In the genomic region with DNA sequence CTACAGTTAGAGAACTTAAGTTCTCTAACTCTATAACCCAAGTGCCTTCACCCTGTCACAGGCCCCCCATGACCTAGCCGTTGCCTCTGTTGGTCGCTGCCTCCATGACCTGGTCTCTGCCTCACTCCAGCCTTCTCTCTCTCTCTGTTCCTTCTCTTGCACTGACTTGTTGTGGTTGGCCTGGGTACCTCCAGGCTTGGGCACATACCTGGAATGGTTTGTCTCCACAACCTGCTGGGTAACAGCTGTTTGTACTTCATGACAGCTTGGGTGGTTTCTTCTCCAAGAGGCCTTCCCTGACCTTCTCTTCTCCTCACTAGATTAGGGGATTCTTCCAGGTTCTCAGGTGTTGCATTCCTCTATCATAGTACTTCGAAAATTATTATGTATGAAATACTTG, we compare ENCODE assay signal across 21 cellular contexts.
"Had no signal": no experiment of that assay in that cellular context is flagged by ENCODE, and none has a peak within 500 bp of the region (broad histone marks: within the 10 kb centered on the region; RNA-seq: fewer than 3 reads in every experiment).

No MANE protein-coding gene starts in this region.

- H3K4me3 Mint-ChIP-seq: naive thymus-derived CD8-positive, alpha-beta T cell had no signal

- H3K27ac ChIP-seq: colonic mucosa, gastroesophageal sphincter, hepatocyte, right atrium auricular region, sigmoid colon, stomach, transverse colon had no signal

- H3K36me3 ChIP-seq: colonic mucosa, gastroesophageal sphincter, right atrium auricular region, sigmoid colon, stomach, transverse colon had no signal

- H3K36me3 Mint-ChIP-seq: naive thymus-derived CD8-positive, alpha-beta T cell had no signal

- H3K4me1 Mint-ChIP-seq: naive thymus-derived CD8-positive, alpha-beta T cell had no signal

- H3K9me3 ChIP-seq: colonic mucosa, gastroesophageal sphincter, right atrium auricular region, sigmoid colon, stomach, transverse colon had no signal

- H3K27ac Mint-ChIP-seq: naive thymus-derived CD8-positive, alpha-beta T cell had no signal

- ATAC-seq: esophagus mucosa; gastroesophageal sphincter; left colon; left ventricle myocardium superior; naive thymus-derived CD8-positive, alpha-beta T cell had no signal

- DNase-seq: colonic mucosa; effector CD8-positive, alpha-beta T cell; foreskin fibroblast; head of caudate nucleus; left colon; left ventricle myocardium superior; naive thymus-derived CD8-positive, alpha-beta T cell; posterior cingulate gyrus; sigmoid colon; stimulated activated CD4-positive, alpha-beta T cell treated with anti-CD3 and anti-CD28 coated beads, Interleukin-2, amount 100 ng/mL, for 24 hours; stimulated activated CD4-positive, alpha-beta T cell treated with anti-CD3 and anti-CD28 coated beads, Interleukin-4, amount 100 ng/mL, for 4 hours; stimulated activated naive CD4-positive, alpha-beta T cell; stomach; substantia nigra; transverse colon had no signal

- H3K4me3 ChIP-seq: colonic mucosa, gastroesophageal sphincter, hepatocyte, lung, right atrium auricular region, sigmoid colon, skin epidermis, stomach, transverse colon had no signal

- H3K4me1 ChIP-seq: colonic mucosa had no signal

- H3K27me3 ChIP-seq: colonic mucosa, gastroesophageal sphincter, hepatocyte, right atrium auricular region, sigmoid colon, stomach, transverse colon had no signal
